19 cellular contexts compared by ENCODE assay signal in genomic region chr11:93116641-93117577, GRCh38.
DNase-seq lines count a peak whose midpoint lies in the region; ATAC-seq and TF ChIP-seq lines count a peak whose summit lies in the region.
"Had no signal": no experiment of that assay in that cellular context is flagged by ENCODE, and none has a peak within 500 bp of the region (broad histone marks: within the 10 kb centered on the region; RNA-seq: fewer than 3 reads in every experiment).

No MANE protein-coding gene starts in this region.

- H3K4me3 Mint-ChIP-seq in WTC11 = peak overlapping the region; percentile 52
- H3K4me3 Mint-ChIP-seq: activated naive CD4-positive, alpha-beta T cell treated with anti-CD3 and anti-CD28 coated beads, Interleukin-2, amount 10 ng/mL, durations not matched to agents 7 days and 5 days; naive thymus-derived CD4-positive, alpha-beta T cell; stimulated activated naive B cell treated with anti-CD40 and anti-IgM and Interleukin-4, amounts not matched to agents 10 μg/mL and 1 μg/mL and 100 μg/mL, for 72 hours had no signal

- no peaks in the 10 kb centered on the region for H3K36me3 Mint-ChIP-seq in WTC11
- H3K36me3 Mint-ChIP-seq: activated naive CD4-positive, alpha-beta T cell treated with anti-CD3 and anti-CD28 coated beads, Interleukin-2, amount 10 ng/mL, durations not matched to agents 7 days and 5 days; stimulated activated naive B cell treated with anti-CD40 and anti-IgM and Interleukin-4, amounts not matched to agents 10 μg/mL and 1 μg/mL and 100 μg/mL, for 72 hours had no signal

- no peak overlapping the region for H3K4me2 ChIP-seq in smooth muscle cell

- no peak for TF ChIP-seq CTCF in WTC11 (IDR thresholded peaks at IDR 0.05)
- TF ChIP-seq CTCF in smooth muscle cell (IDR thresholded peaks at IDR 0.05; ENCODE audit: borderline replicate concordance, insufficient read depth, poor library complexity, severe bottlenecking) = no peak

- H3F3A ChIP-seq in smooth muscle cell (ENCODE audit: low read depth) = no peaks in the 10 kb centered on the region

- H3K9ac ChIP-seq in iPS-20b (ENCODE audit: low read depth, low read length) (peak overlapping the region; percentile 76; the same call in 1 of the 2 replicates), smooth muscle cell (ENCODE audit: low read depth) (no peak overlapping the region)

- no peaks in the 10 kb centered on the region for H3K27me3 Mint-ChIP-seq in WTC11 (ENCODE audit: low read depth)

- no peaks in the 10 kb centered on the region for H4K20me1 ChIP-seq in smooth muscle cell (ENCODE audit: low read depth)

- H3K4me1 ChIP-seq in iPS-20b (ENCODE audit: insufficient read depth, low read length) (peaks cover 42% of the 10 kb centered on the region), smooth muscle cell (ENCODE audit: low read depth) (peaks cover 14% of the 10 kb centered on the region)
- H3K4me1 ChIP-seq: BE2C, psoas muscle, tibial artery had no signal

- POLR2A ChIA-PET in WTC11 (lab: Charles Lee) = interaction anchor here (1.0 kb wide), 1 partner anchor 74 kb away, joined by 3 read pairs; no protein-coding TSS in a partner anchor

- CTCF ChIA-PET in WTC11 (lab: Charles Lee) = interaction anchor here (0.6 to 0.7 kb wide), 2 partner anchors 174 to 175 kb away, joined by 3 read pairs; no protein-coding TSS in a partner anchor

- H3K9me3 Mint-ChIP-seq in WTC11 = peaks cover 9% of the 10 kb centered on the region
- H3K9me3 Mint-ChIP-seq: activated naive CD4-positive, alpha-beta T cell treated with anti-CD3 and anti-CD28 coated beads, Interleukin-2, amount 10 ng/mL, durations not matched to agents 7 days and 5 days; stimulated activated naive B cell treated with anti-CD40 and anti-IgM and Interleukin-4, amounts not matched to agents 10 μg/mL and 1 μg/mL and 100 μg/mL, for 72 hours had no signal

- H3K4me3 ChIP-seq in iPS-20b (ENCODE audit: low read length) = peak overlapping the region; percentile 55
- no peak overlapping the region for H3K4me3 ChIP-seq in smooth muscle cell
- H3K4me3 ChIP-seq: lung, psoas muscle, tibial artery had no signal

- H3K79me2 ChIP-seq in smooth muscle cell (ENCODE audit: low read depth) = no peaks in the 10 kb centered on the region

- peak overlapping the region; percentile 77 for H3K27ac ChIP-seq in iPS-20b (ENCODE audit: low read length)
- H3K27ac ChIP-seq in smooth muscle cell (ENCODE audit: low read depth) = no peak overlapping the region
- H3K27ac ChIP-seq: 22Rv1, psoas muscle, RWPE1, tibial artery had no signal

- peak; percentile 23 for DNase-seq in DMS53 (lab: John Stamatoyannopoulos, UW)
- DNase-seq in DMS53 treated with DMSO at 0.1 percent for 48 hours (lab: John Stamatoyannopoulos, UW; ENCODE audit: unreplicated experiment) = no peak
- peak; percentile 52 for DNase-seq in WTC11 (ENCODE audit: low spot score)
- DNase-seq in smooth muscle cell (lab: John Stamatoyannopoulos, UW; ENCODE audit: unreplicated experiment) = no peak
- DNase-seq: activated naive CD4-positive, alpha-beta T cell treated with anti-CD3 and anti-CD28 coated beads, Interleukin-2, amount 10 ng/mL, durations not matched to agents 7 days and 5 days; BE2C; foreskin melanocyte; naive thymus-derived CD4-positive, alpha-beta T cell; NCI-H2081 treated with DMSO at 0.1 percent for 48 hours; psoas muscle; stimulated activated naive B cell treated with anti-CD40 and anti-IgM and Interleukin-4, amounts not matched to agents 10 μg/mL and 1 μg/mL and 100 μg/mL, for 72 hours; tibial artery had no signal

- peak overlapping the region; percentile 49 for H2AFZ ChIP-seq in smooth muscle cell (ENCODE audit: low read depth)

- ATAC-seq in WTC11 (peak; percentile 94), HG03280 (IDR thresholded peaks at IDR 0.05; ENCODE audit: unreplicated experiment) (no peak), GM19463 (IDR thresholded peaks at IDR 0.05; ENCODE audit: unreplicated experiment) (no peak), HG03520 (IDR thresholded peaks at IDR 0.05; ENCODE audit: unreplicated experiment) (no peak)
- ATAC-seq: naive thymus-derived CD4-positive, alpha-beta T cell; psoas muscle; stimulated activated naive B cell treated with anti-CD40 and anti-IgM and Interleukin-4, amounts not matched to agents 10 μg/mL and 1 μg/mL and 100 μg/mL, for 72 hours had no signal

- H3K27ac Mint-ChIP-seq in WTC11 = peak overlapping the region; percentile 92
- H3K27ac Mint-ChIP-seq: activated naive CD4-positive, alpha-beta T cell treated with anti-CD3 and anti-CD28 coated beads, Interleukin-2, amount 10 ng/mL, durations not matched to agents 7 days and 5 days; naive thymus-derived CD4-positive, alpha-beta T cell; stimulated activated naive B cell treated with anti-CD40 and anti-IgM and Interleukin-4, amounts not matched to agents 10 μg/mL and 1 μg/mL and 100 μg/mL, for 72 hours had no signal

- peaks cover 63% of the 10 kb centered on the region for H3K4me1 Mint-ChIP-seq in WTC11
- H3K4me1 Mint-ChIP-seq: activated naive CD4-positive, alpha-beta T cell treated with anti-CD3 and anti-CD28 coated beads, Interleukin-2, amount 10 ng/mL, durations not matched to agents 7 days and 5 days; naive thymus-derived CD4-positive, alpha-beta T cell; stimulated activated naive B cell treated with anti-CD40 and anti-IgM and Interleukin-4, amounts not matched to agents 10 μg/mL and 1 μg/mL and 100 μg/mL, for 72 hours had no signal

- H3K9me3 ChIP-seq in iPS-20b (ENCODE audit: insufficient read depth, low read depth, low read length) (no peaks in the 10 kb centered on the region), smooth muscle cell (replicated peaks; ENCODE audit: low read depth) (no peaks in the 10 kb centered on the region)
- H3K9me3 ChIP-seq: BE2C, psoas muscle, tibial artery had no signal

- H3K36me3 ChIP-seq in iPS-20b (ENCODE audit: insufficient read depth, low read depth, low read length) (no peaks in the 10 kb centered on the region), smooth muscle cell (ENCODE audit: low read depth) (no peaks in the 10 kb centered on the region)
- H3K36me3 ChIP-seq: BE2C, tibial artery had no signal

- WGBS in smooth muscle cell (ENCODE audit: low lambda C conversion rate) = 34% methylated on average over 7 of the region's 7 CpGs

- H3K27me3 ChIP-seq in iPS-20b (ENCODE audit: insufficient read depth, low read length) = no peaks in the 10 kb centered on the region
- H3K27me3 ChIP-seq in smooth muscle cell (ENCODE audit: low read depth) = no peaks in the 10 kb centered on the region
- H3K27me3 ChIP-seq: BE2C, tibial artery had no signal

TF ChIP-seq in WTC11, 78 proteins besides CTCF, POLR2A, EP300 and RAD21 (continues in another document):
- TF ChIP-seq ERG (CRISPR knock-in tag; IDR thresholded peaks at IDR 0.05) (peak; percentile 100), NFE2L1 (CRISPR knock-in tag; IDR thresholded peaks at IDR 0.05) (no peak), NR1H2 (CRISPR knock-in tag; IDR thresholded peaks at IDR 0.05) (no peak), USF2 (CRISPR knock-in tag; IDR thresholded peaks at IDR 0.05) (no peak), ZMAT4 (CRISPR knock-in tag; IDR thresholded peaks at IDR 0.05) (no peak), ATF2 (CRISPR knock-in tag; IDR thresholded peaks at IDR 0.05; ENCODE audit: borderline replicate concordance, low read depth) (no peak), FOXJ3 (CRISPR knock-in tag; IDR thresholded peaks at IDR 0.05; ENCODE audit: borderline replicate concordance) (no peak), ZNF416 (CRISPR knock-in tag; IDR thresholded peaks at IDR 0.05) (peak; percentile 98)

Comparison
In these comparisons a context has a peak if more than half of its experiments do, and no peak if none do; other contexts are left out.
1. DNase-seq: peak in DMS53 (single experiment) and WTC11 (single experiment); none in DMS53 treated with DMSO at 0.1 percent for 48 hours (single experiment) and smooth muscle cell (single experiment).